1 cellular context compared by ENCODE assay signal in the genomic region with DNA sequence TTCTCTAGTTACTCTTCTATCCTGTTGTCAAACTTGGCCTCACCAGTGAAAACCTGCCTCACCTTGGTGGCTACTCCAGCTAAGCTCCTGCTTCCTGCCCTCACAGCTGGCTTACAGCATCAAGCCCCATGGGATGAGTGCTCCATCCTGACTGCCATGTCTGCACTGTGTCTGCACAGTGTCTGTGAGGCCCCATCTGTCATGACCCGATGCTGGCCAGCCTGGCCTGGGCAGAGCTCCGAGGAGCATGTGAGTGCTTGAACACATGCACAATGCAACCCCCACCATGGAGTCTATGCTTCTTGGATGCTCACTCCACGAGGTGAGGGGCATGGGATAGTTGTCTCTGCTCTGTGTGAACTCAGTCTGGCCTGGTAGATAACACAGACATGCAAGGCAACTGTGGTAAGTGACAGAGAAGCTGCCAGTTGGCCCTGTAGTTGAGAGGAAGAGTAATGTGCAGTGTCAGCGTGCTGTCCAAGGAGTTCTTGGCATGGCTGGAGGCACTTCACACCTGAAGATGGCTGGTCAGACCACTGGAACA.
A peak's percentile ranks its signal among the peaks of the same experiment; 100 is the strongest.
TF ChIP-seq lines count a peak whose summit lies in the region.

No MANE protein-coding gene starts in this region.

TF ChIP-seq in SK-N-SH, 30 proteins besides CTCF, POLR2A, EP300 and RAD21 (continued from another document):
- TF ChIP-seq GATA2 (CRISPR knock-in tag; IDR thresholded peaks at IDR 0.05) = peak; percentile 29; the same call in 1 of the 2 replicates
- TF ChIP-seq CHD2 (IDR thresholded peaks at IDR 0.05; ENCODE audit: low read length, partially characterized antibody) = no peak
- TF ChIP-seq, protein P1, sequence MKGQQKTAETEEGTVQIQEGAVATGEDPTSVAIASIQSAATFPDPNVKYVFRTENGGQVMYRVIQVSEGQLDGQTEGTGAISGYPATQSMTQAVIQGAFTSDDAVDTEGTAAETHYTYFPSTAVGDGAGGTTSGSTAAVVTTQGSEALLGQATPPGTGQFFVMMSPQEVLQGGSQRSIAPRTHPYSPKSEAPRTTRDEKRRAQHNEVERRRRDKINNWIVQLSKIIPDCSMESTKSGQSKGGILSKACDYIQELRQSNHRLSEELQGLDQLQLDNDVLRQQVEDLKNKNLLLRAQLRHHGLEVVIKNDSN (IDR thresholded peaks at IDR 0.05; ENCODE audit: borderline replicate concordance, low read depth) = no peak
- TF ChIP-seq NRF1 (IDR thresholded peaks at IDR 0.05; ENCODE audit: low read depth, low read length) = no peak
